1 cellular context compared by ENCODE assay signal in the genomic region with DNA sequence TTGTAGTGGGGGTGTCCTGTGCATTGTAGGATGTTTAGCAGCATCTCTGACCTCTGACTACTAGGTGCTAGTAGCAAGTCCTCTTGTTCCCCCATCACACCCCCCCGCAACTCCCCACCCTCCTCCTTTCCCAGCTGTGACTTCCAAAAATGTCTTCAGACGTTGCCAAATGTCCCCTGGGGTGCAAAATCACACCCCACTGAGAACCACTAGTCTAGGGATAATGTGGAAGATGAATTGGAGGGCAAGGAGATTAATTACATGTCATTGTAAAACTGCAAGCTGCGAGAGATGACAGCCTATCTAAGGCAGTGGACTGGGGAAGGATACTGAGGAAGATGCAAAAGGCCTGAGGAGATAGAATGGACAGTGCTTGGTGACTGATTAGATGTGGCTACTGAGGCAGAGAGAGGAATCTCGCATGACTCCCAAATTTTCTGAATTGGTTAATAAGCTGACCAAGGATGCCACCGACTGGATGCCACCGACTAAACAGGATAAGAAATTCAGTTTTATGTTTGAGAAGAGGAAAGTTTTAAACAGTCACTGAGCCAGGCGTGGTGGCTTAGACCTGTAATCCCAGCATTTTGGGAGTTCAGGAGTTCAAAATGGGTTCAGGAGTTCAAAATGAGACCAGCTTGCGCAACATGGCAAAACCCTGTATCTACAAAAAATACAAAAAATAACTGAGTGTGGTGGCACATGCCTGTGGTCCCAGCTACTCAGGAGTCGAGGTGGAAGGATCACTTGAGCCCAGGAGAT.
TF ChIP-seq lines count a peak whose summit lies in the region.

No MANE protein-coding gene starts in this region.

TF ChIP-seq in HepG2, 621 proteins besides CTCF, POLR2A, EP300 and RAD21 (continued from another document and continues in another):
- TF ChIP-seq, protein P1, sequence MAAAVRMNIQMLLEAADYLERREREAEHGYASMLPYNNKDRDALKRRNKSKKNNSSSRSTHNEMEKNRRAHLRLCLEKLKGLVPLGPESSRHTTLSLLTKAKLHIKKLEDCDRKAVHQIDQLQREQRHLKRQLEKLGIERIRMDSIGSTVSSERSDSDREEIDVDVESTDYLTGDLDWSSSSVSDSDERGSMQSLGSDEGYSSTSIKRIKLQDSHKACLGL (CRISPR knock-in tag; IDR thresholded peaks at IDR 0.05) = no peak
- no peak for TF ChIP-seq CBX2 (IDR thresholded peaks at IDR 0.05; ENCODE audit: low read depth, low read length)
- no peak for TF ChIP-seq CBX2 (CRISPR knock-in tag; IDR thresholded peaks at IDR 0.05; ENCODE audit: low read depth)
- no peak for TF ChIP-seq ZNF280B (CRISPR knock-in tag; IDR thresholded peaks at IDR 0.05; ENCODE audit: borderline replicate concordance)
- TF ChIP-seq HDAC1 (CRISPR knock-in tag; IDR thresholded peaks at IDR 0.05) = peak; percentile 42; the same call in 1 of the 2 replicates
- TF ChIP-seq ZNF562 (CRISPR knock-in tag; IDR thresholded peaks at IDR 0.05; ENCODE audit: borderline replicate concordance) = no peak
- TF ChIP-seq ZNF749 (CRISPR knock-in tag; IDR thresholded peaks at IDR 0.05; ENCODE audit: borderline replicate concordance) = no peak
- no peak for TF ChIP-seq ZNF713 (CRISPR knock-in tag; IDR thresholded peaks at IDR 0.05)
- TF ChIP-seq ZNF362 (CRISPR knock-in tag; IDR thresholded peaks at IDR 0.05; ENCODE audit: borderline replicate concordance) = peak; percentile 66; the same call in 1 of the 2 replicates
- no peak for TF ChIP-seq TP53 (CRISPR knock-in tag; conservative IDR thresholded peaks at IDR 0.05)
- no peak for TF ChIP-seq UBTF (CRISPR knock-in tag; IDR thresholded peaks at IDR 0.05)
- no peak for TF ChIP-seq EZH2 (conservative IDR thresholded peaks at IDR 0.05; ENCODE audit: low read depth, low read length)
- TF ChIP-seq, protein P2, sequence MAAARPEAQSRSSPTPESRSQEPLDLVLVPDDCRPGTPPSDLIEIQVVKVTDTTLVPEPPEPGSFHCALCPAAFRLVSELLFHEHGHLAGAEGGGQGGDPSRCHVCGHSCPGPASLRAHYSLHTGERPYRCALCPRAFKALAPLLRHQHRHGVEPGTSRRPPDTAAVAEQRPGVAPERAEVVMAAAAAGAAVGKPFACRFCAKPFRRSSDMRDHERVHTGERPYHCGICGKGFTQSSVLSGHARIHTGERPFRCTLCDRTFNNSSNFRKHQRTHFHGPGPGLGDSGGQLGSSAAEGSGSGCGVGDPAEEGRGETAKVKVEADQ (CRISPR knock-in tag; IDR thresholded peaks at IDR 0.05; ENCODE audit: borderline replicate concordance) = no peak
- TF ChIP-seq ZNF800 (CRISPR knock-in tag; IDR thresholded peaks at IDR 0.05) = no peak
- TF ChIP-seq SP2 (CRISPR knock-in tag; IDR thresholded peaks at IDR 0.05) = no peak
- TF ChIP-seq MXD3 (CRISPR knock-in tag; IDR thresholded peaks at IDR 0.05) = no peak
- TF ChIP-seq, protein P3, sequence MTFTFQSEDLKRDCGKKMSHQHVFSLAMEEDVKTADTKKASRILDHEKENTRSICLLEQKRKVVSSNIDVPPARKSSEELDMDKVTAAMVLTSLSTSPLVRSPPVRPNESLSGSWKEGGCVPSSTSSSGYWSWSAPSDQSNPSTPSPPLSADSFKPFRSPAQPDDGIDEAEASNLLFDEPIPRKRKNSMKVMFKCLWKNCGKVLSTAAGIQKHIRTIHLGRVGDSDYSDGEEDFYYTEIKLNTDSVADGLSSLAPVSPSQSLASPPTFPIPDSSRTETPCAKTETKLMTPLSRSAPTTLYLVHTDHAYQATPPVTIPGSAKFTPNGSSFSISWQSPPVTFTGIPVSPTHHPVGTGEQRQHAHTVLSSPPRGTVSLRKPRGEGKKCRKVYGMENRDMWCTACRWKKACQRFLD (CRISPR knock-in tag; IDR thresholded peaks at IDR 0.05; ENCODE audit: borderline replicate concordance) = no peak
- no peak for TF ChIP-seq ZNF318 (CRISPR knock-in tag; IDR thresholded peaks at IDR 0.05)
- TF ChIP-seq CEBPB (IDR thresholded peaks at IDR 0.05; ENCODE audit: borderline replicate concordance, low read depth, low read length) = peak; percentile 79; the same call in 1 of the 2 replicates
- TF ChIP-seq GATAD2A (CRISPR knock-in tag; IDR thresholded peaks at IDR 0.05) = peak; percentile 60
- TF ChIP-seq, protein P4, sequence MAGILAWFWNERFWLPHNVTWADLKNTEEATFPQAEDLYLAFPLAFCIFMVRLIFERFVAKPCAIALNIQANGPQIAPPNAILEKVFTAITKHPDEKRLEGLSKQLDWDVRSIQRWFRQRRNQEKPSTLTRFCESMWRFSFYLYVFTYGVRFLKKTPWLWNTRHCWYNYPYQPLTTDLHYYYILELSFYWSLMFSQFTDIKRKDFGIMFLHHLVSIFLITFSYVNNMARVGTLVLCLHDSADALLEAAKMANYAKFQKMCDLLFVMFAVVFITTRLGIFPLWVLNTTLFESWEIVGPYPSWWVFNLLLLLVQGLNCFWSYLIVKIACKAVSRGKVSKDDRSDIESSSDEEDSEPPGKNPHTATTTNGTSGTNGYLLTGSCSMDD (CRISPR knock-in tag; IDR thresholded peaks at IDR 0.05) = no peak
- TF ChIP-seq ZBTB38 (CRISPR knock-in tag; IDR thresholded peaks at IDR 0.05) = no peak
- TF ChIP-seq ZSCAN22 (CRISPR knock-in tag; IDR thresholded peaks at IDR 0.05) = no peak
- no peak for TF ChIP-seq BATF2 (CRISPR knock-in tag; IDR thresholded peaks at IDR 0.05)
- no peak for TF ChIP-seq FIP1L1 (IDR thresholded peaks at IDR 0.05; ENCODE audit: borderline replicate concordance, insufficient read depth, low read depth, low read length)
- no peak for TF ChIP-seq SOX5 (CRISPR knock-in tag; IDR thresholded peaks at IDR 0.05; ENCODE audit: borderline replicate concordance)
- peak; percentile 42; the same call in 1 of the 2 replicates for TF ChIP-seq RXRB (CRISPR knock-in tag; IDR thresholded peaks at IDR 0.05; ENCODE audit: borderline replicate concordance)
- TF ChIP-seq SMAD3 (CRISPR knock-in tag; IDR thresholded peaks at IDR 0.05) = no peak
- TF ChIP-seq DMAP1 (CRISPR knock-in tag; IDR thresholded peaks at IDR 0.05) = peak; percentile 50; the same call in 1 of the 2 replicates
- TF ChIP-seq ZNF160 (CRISPR knock-in tag; IDR thresholded peaks at IDR 0.05) = no peak
- TF ChIP-seq RCOR2 (CRISPR knock-in tag; IDR thresholded peaks at IDR 0.05) = 0 out of 2 replicates have a peak, but pooled peaks have one; percentile 24
- TF ChIP-seq ZMYM4 (CRISPR knock-in tag; IDR thresholded peaks at IDR 0.05) = peak; percentile 60
